8 cellular contexts compared by ENCODE assay signal in genomic region chr16:2267913-2268666, GRCh38. TPM values are rescaled to one million over a fixed set of nuclear protein-coding genes. Genes with fewer than 3 reads are reported as not detected.
DNase-seq lines count a peak whose midpoint lies in the region; ATAC-seq, FAIRE-seq and TF ChIP-seq lines count a peak whose summit lies in the region.

Gene RNPS1, minus strand, starts transcription at chr16:2268126. Its CDS starts 3,483 bp downstream, at chr16:2264643.

- ATAC-seq in HG02763 (IDR thresholded peaks at IDR 0.05; ENCODE audit: unreplicated experiment) (peak; percentile 78), heart left ventricle (peak; percentile 93 to 98 (median 97))

- peak within 1 kb of the TSS; percentile 91 for H3K4me3 ChIP-seq in adipocyte (ENCODE audit: low read length)
- peak within 1 kb of the TSS; percentile 65 to 98 (median 86) for H3K4me3 ChIP-seq in heart left ventricle
- H3K4me3 ChIP-seq in transverse colon: peak within 1 kb of the TSS; percentile 62 to 97 (median 78)

- peak; percentile 96 for FAIRE-seq in GM12891 (lab: Jason Lieb, UNC)

- H3K36me3 ChIP-seq in adipocyte (ENCODE audit: control insufficient read depth, insufficient read depth, low read length, severe bottlenecking) (peaks cover 13% of the 10 kb centered on the region), heart left ventricle (peaks cover 0 to 29% (median 13%) of the 10 kb centered on the region in 9 donors), transverse colon (peaks cover 0 to 9% (median 3%) of the 10 kb centered on the region in 4 donors)

- H3K27me3 ChIP-seq in adipocyte (replicated peaks; ENCODE audit: control insufficient read depth, insufficient read depth, low read length): no peaks in the 10 kb centered on the region
- H3K27me3 ChIP-seq in heart left ventricle: no peaks in the 10 kb centered on the region
- H3K27me3 ChIP-seq in transverse colon: no peaks in the 10 kb centered on the region

- intact Hi-C loops in heart left ventricle (cut with DNase I) (loop anchor here in 2 of 10 donors (1.0 to 10.0 kb wide), 2 partner anchors 17 to 247 kb away; partner anchors contain the start of genes ATP6V0C (in 1 of the 2) and ECI1 (in 1 of the 2)), transverse colon (cut with DNase I; ENCODE audit: low total_unique reads) (loop anchor here (1.0 to 5.0 kb wide), 2 partner anchors 37 to 714 kb away; partner anchors contain the start of gene PKMYT1)

- H3K9me3 ChIP-seq in adipocyte (ENCODE audit: control insufficient read depth, low read length) (no peaks in the 10 kb centered on the region), heart left ventricle (no peaks in the 10 kb centered on the region), transverse colon (no peaks in the 10 kb centered on the region)

- peak within 1 kb of the TSS; percentile 91 for H3K9ac ChIP-seq in adipocyte (ENCODE audit: low read length)

- 0 to 1% (median 1%) methylated on average over 21 to 88 of the region's 88 CpGs for WGBS in heart left ventricle, 4 donors
- WGBS in transverse colon (ENCODE audit: low coverage in 1 of 2), 2 donors: 1% methylated on average over 40 of the region's 88 CpGs; no CpG with 5 or more reads in 1 of the 2 donors

- H3K4me1 ChIP-seq in adipocyte (ENCODE audit: control insufficient read depth, insufficient read depth, low read length): peaks cover 28% of the 10 kb centered on the region
- peaks cover 4 to 49% (median 24%) of the 10 kb centered on the region in 12 donors for H3K4me1 ChIP-seq in heart left ventricle
- peaks cover 17 to 35% (median 28%) of the 10 kb centered on the region in 4 donors for H3K4me1 ChIP-seq in transverse colon

- DNase-seq in GM12891 (ENCODE audit: insufficient read length, low spot score) (peak; percentile 100), NCI-H1417 treated with DMSO at 0.1 percent for 48 hours (lab: John Stamatoyannopoulos, UW) (peak; percentile 64), T follicular helper cell (ENCODE audit: low read depth) (peak; percentile 94), adipocyte (ENCODE audit: low read depth) (peak; percentile 98), heart left ventricle (peak; percentile 96 to 98 (median 97)), pons (ENCODE audit: low spot score) (peak; percentile 95), transverse colon (peak; percentile 97)

- TF ChIP-seq CTCF in heart left ventricle (IDR thresholded peaks at IDR 0.05): peak in 1 of 12 donors; percentile 17
- no peak for TF ChIP-seq CTCF in transverse colon (IDR thresholded peaks at IDR 0.05)

- H3K27ac ChIP-seq in heart left ventricle (peak within 1 kb of the TSS; percentile 88 to 100 (median 96)), transverse colon (peak within 1 kb of the TSS; percentile 90 to 99 (median 96))

- in situ Hi-C loops in transverse colon (cut with MboI; ENCODE audit: low pct_ligation_motif_present in 1 of 4, low pct_unique_long_range_greater_than_20kb in 1 of 4, low sequenced_read_pairs in 3 of 4): no loop called here

- peak; percentile 93 for TF ChIP-seq POLR2A in GM12891 (IDR thresholded peaks at IDR 0.05; ENCODE audit: low read depth, low read length)
- peak; percentile 58 to 92 for TF ChIP-seq POLR2A in heart left ventricle (IDR thresholded peaks at IDR 0.05)
- peak; percentile 99 for TF ChIP-seq POLR2A in transverse colon (IDR thresholded peaks at IDR 0.05)

- peak; percentile 2 for TF ChIP-seq EP300 in transverse colon (IDR thresholded peaks at IDR 0.05; ENCODE audit: low read depth)

TF ChIP-seq in GM12891, 5 proteins besides CTCF, POLR2A, EP300 and RAD21:
- TF ChIP-seq POLR2AphosphoS5 (IDR thresholded peaks at IDR 0.05; ENCODE audit: low read depth, low read length) (peak; percentile 93), SPI1 (IDR thresholded peaks at IDR 0.05; ENCODE audit: low read depth, low read length) (0 out of 2 replicates have a peak, but pooled peaks have one; percentile 2), POU2F2 (IDR thresholded peaks at IDR 0.05; ENCODE audit: low read depth, low read length) (peak; percentile 43; the same call in 1 of the 2 replicates), TAF1 (IDR thresholded peaks at IDR 0.05; ENCODE audit: low read depth, low read length) (peak; percentile 88), PAX5 (IDR thresholded peaks at IDR 0.05; ENCODE audit: insufficient read depth, low read length, severe bottlenecking) (no peak)

RNA-seq across cellular contexts. Expression of gene RNPS1, which starts in this region (rescaled TPM):
- polyA plus RNA-seq in GM12891 (2012; ENCODE audit: low read depth, missing spikeins): 157 TPM
- total RNA-seq in heart left ventricle (100 to 1,000 TPM; 100 to 154 (median 120) TPM), transverse colon (100 to 1,000 TPM; 110 to 153 (median 126) TPM)
- 100 to 1,000 TPM in 1 of 2 donors, 10 to 100 TPM in 1; 73.9 to 193 TPM for polyA plus RNA-seq in heart left ventricle

Comparison
In these comparisons a context has a peak if more than half of its experiments do, and no peak if none do; other contexts are left out.
1. Peak in every context shown above with its lines: DNase-seq, ATAC-seq, H3K4me3 ChIP-seq and H3K27ac ChIP-seq.